Comparison of ENCODE assay signal across 21 cellular contexts in genomic region chr11:18761144-18761543, GRCh38. TPM values are rescaled to one million over a fixed set of nuclear protein-coding genes. Genes with fewer than 3 reads are reported as not detected.
DNase-seq lines count a peak whose midpoint lies in the region; ATAC-seq and TF ChIP-seq lines count a peak whose summit lies in the region.
"Had no signal": no experiment of that assay in that cellular context is flagged by ENCODE, and none has a peak within 500 bp of the region (broad histone marks: within the 10 kb centered on the region; RNA-seq: fewer than 3 reads in every experiment).

No MANE protein-coding gene starts in this region.

- H3K27me3 Mint-ChIP-seq in endothelial cell (ENCODE audit: unreplicated experiment): peaks cover 3% of the 10 kb centered on the region
- H3K27me3 Mint-ChIP-seq: CD4-positive, alpha-beta T cell had no signal

- no peaks in the 10 kb centered on the region for H3K4me1 Mint-ChIP-seq in endothelial cell (ENCODE audit: unreplicated experiment)

- no peak overlapping the region for H3K27ac Mint-ChIP-seq in endothelial cell (ENCODE audit: unreplicated experiment)
- H3K27ac Mint-ChIP-seq: B cell; CD4-positive, alpha-beta T cell; CD8-positive, alpha-beta T cell had no signal

- no peak for DNase-seq in GM13977 (ENCODE audit: low spot score)
- no peak for DNase-seq in endothelial cell (ENCODE audit: low spot score)
- no peak for DNase-seq in glomerular visceral epithelial cell (ENCODE audit: extremely low spot score)
- DNase-seq in KG1 (lab: John Stamatoyannopoulos, UW): no peak
- DNase-seq: AML-193; Caco-2; Calu3; CD4-positive, alpha-beta T cell; CD8-positive, alpha-beta T cell; DMS79 treated with DMSO at 0.1 percent for 48 hours; GDM1 had no signal

- peak overlapping the region; percentile 6 for H3K27ac ChIP-seq in angular gyrus (ENCODE audit: low read depth, low read length)
- H3K27ac ChIP-seq: 22Rv1; BLaER1 treated with 17β-estradiol and CSF1 and Interleukin-3, amounts not matched to agents 10 nM and 100 nM; C4-2B had no signal

- ATAC-seq in HG03565 (IDR thresholded peaks at IDR 0.05; ENCODE audit: unreplicated experiment): no peak
- ATAC-seq: A549; CD8-positive, alpha-beta T cell; GM12878 had no signal

- in situ Hi-C loops in GM13977 (cut with MboI; ENCODE audit: low pct_unique_long_range_greater_than_20kb, low sequenced_read_pairs, unreplicated experiment): no loop called here

- no peaks in the 10 kb centered on the region for H3K9me3 Mint-ChIP-seq in endothelial cell (ENCODE audit: unreplicated experiment)
- H3K9me3 Mint-ChIP-seq: CD4-positive, alpha-beta T cell; CD8-positive, alpha-beta T cell had no signal

- peak overlapping the region; percentile 28 for H3K4me3 Mint-ChIP-seq in endothelial cell (ENCODE audit: unreplicated experiment)
- H3K4me3 Mint-ChIP-seq: B cell; CD4-positive, alpha-beta T cell; CD8-positive, alpha-beta T cell had no signal

- H3K36me3 Mint-ChIP-seq in endothelial cell (ENCODE audit: low read depth, unreplicated experiment): peaks cover 6% of the 10 kb centered on the region
- H3K36me3 Mint-ChIP-seq: CD8-positive, alpha-beta T cell had no signal

- peak; percentile 14 for TF ChIP-seq CTCF in GM13977 (IDR thresholded peaks at IDR 0.05; ENCODE audit: extremely low read depth, insufficient read depth, missing control alignments)
- TF ChIP-seq CTCF in endothelial cell (IDR thresholded peaks at IDR 0.05; ENCODE audit: unreplicated experiment): no peak

RNA-seq across cellular contexts. Expression of gene PTPN5, which starts 30.5 kb away (rescaled TPM):
- total RNA-seq in endothelial cell (ENCODE audit: unreplicated experiment): 16.4 TPM
- total RNA-seq: A172; B cell; Caco-2; Calu3; CD4-positive, alpha-beta T cell; CD8-positive, alpha-beta T cell; G401; GM12878 had no signal

RNA-seq across cellular contexts. Expression of gene IGSF22, which starts 35.2 kb away (rescaled TPM):
- total RNA-seq in endothelial cell (ENCODE audit: unreplicated experiment): 0.74 TPM
- total RNA-seq: A172, Caco-2, Calu3, G401, GM12878 had no signal
